ENCODE assay signal across 27 cellular contexts in the genomic region with DNA sequence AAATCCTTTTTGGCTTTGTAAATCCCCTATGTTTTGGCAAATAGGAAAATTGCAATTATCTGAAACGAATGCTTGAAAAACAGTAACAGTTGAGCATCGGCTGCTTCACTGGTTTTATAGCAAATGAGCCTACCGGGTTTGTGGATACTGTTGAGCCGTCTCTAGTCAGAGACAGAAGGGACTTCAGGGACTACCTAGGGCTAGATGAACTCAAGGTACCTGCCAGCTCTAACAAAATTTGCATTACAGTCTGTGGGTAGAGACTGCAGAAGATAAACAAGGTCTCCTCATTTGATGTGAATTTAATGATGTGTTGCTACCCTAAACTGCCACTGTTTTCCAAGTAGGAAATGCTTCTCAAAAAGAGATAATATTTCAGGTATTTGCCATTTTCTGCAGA.
"Had no signal": no experiment of that assay in that cellular context is flagged by ENCODE, and none has a peak within 500 bp of the region (broad histone marks: within the 10 kb centered on the region; RNA-seq: fewer than 3 reads in every experiment).

No MANE protein-coding gene starts in this region.

- H3K4me1 ChIP-seq: gastrocnemius medialis, lower lobe of right lung, prostate gland, right atrium auricular region, stomach, testis, tibial artery had no signal

- H3K36me3 Mint-ChIP-seq: naive thymus-derived CD8-positive, alpha-beta T cell; type B pancreatic cell had no signal

- H3K9me3 Mint-ChIP-seq: endodermal cell; naive thymus-derived CD8-positive, alpha-beta T cell; nephron progenitor cell; type B pancreatic cell had no signal

- H3K27ac Mint-ChIP-seq: endodermal cell; naive thymus-derived CD8-positive, alpha-beta T cell; nephron progenitor cell; type B pancreatic cell had no signal

- H3K27ac ChIP-seq: dorsolateral prefrontal cortex, epithelial cell of prostate, gastrocnemius medialis, lower lobe of right lung, prostate gland, right atrium auricular region, stomach, testis, tibial artery had no signal

- ATAC-seq: esophagus mucosa; gastrocnemius medialis; left ventricle myocardium superior; lower lobe of right lung; naive thymus-derived CD8-positive, alpha-beta T cell; sciatic nerve had no signal

- H3K4me1 Mint-ChIP-seq: naive thymus-derived CD8-positive, alpha-beta T cell; nephron progenitor cell had no signal

- H3K9me3 ChIP-seq: gastrocnemius medialis, lower lobe of right lung, prostate gland, right atrium auricular region, stomach, testis, tibial artery had no signal

- H3K4me3 ChIP-seq: dorsolateral prefrontal cortex, gastrocnemius medialis, lower lobe of right lung, prostate gland, right atrium auricular region, smooth muscle cell, stomach, testis, tibial artery had no signal

- H3K4me2 ChIP-seq: smooth muscle cell had no signal

- H3K4me3 Mint-ChIP-seq: endodermal cell; naive thymus-derived CD8-positive, alpha-beta T cell; nephron progenitor cell; type B pancreatic cell had no signal

- FAIRE-seq: keratinocyte had no signal

- DNase-seq: dorsolateral prefrontal cortex; effector CD8-positive, alpha-beta T cell; endodermal cell; foreskin fibroblast; gastrocnemius medialis; head of caudate nucleus; left ventricle myocardium superior; lower lobe of right lung; naive thymus-derived CD8-positive, alpha-beta T cell; nephron progenitor cell; nucleus accumbens; stimulated activated CD4-positive, alpha-beta T cell treated with anti-CD3 and anti-CD28 coated beads, Interleukin-12 subunit alpha, Interleukin-12 subunit beta, amount 100 ng/mL, for 4 hours; stimulated activated CD4-positive, alpha-beta T cell treated with anti-CD3 and anti-CD28 coated beads, Interleukin-1b, Interleukin-23, amount 100 ng/mL, for 48 hours; stimulated activated CD4-positive, alpha-beta T cell treated with anti-CD3 and anti-CD28 coated beads, Interleukin-4, amount 100 ng/mL, for 1 hour; stimulated activated CD8-positive, alpha-beta memory T cell treated with anti-CD3 and anti-CD28 coated beads, Interleukin-4, amount 100 ng/mL, for 48 hours; stimulated activated naive CD4-positive, alpha-beta T cell treated with Interleukin-2 at 50 U/mL for 16 hours; stomach; testis; tibial artery had no signal
